In genomic region chr13:58869566-58869965, GRCh38 we compare ENCODE assay signal across 24 cellular contexts.
"Had no signal": no experiment of that assay in that cellular context is flagged by ENCODE, and none has a peak within 500 bp of the region (broad histone marks: within the 10 kb centered on the region; RNA-seq: fewer than 3 reads in every experiment).

No MANE protein-coding gene starts in this region.

- H3K4me3 ChIP-seq: ascending aorta, left ventricle myocardium inferior, sigmoid colon, smooth muscle cell, stomach, suprapubic skin, tibial nerve had no signal

- H3K4me3 Mint-ChIP-seq: activated CD4-positive, alpha-beta T cell treated with anti-CD3 and anti-CD28 coated beads, Interleukin-2, amount 10 ng/mL, durations not matched to agents 7 days and 5 days; activated CD8-positive, alpha-beta T cell treated with anti-CD3 and anti-CD28 coated beads for 36 hours; activated naive CD4-positive, alpha-beta T cell treated with anti-CD3 and anti-CD28 coated beads, Interleukin-2, amount 50 U/mL, for 24 hours; mesothelial cell of epicardium; naive thymus-derived CD8-positive, alpha-beta T cell; stimulated activated memory B cell treated with anti-CD40 and anti-IgM and Interleukin-4, amounts not matched to agents 10 μg/mL and 1 μg/mL and 100 μg/mL, for 72 hours had no signal

- H3K4me1 Mint-ChIP-seq: activated CD4-positive, alpha-beta T cell treated with anti-CD3 and anti-CD28 coated beads, Interleukin-2, amount 10 ng/mL, durations not matched to agents 7 days and 5 days; activated naive CD4-positive, alpha-beta T cell treated with anti-CD3 and anti-CD28 coated beads, Interleukin-2, amount 50 U/mL, for 24 hours; naive thymus-derived CD8-positive, alpha-beta T cell; stimulated activated memory B cell treated with anti-CD40 and anti-IgM and Interleukin-4, amounts not matched to agents 10 μg/mL and 1 μg/mL and 100 μg/mL, for 72 hours had no signal

- H3K36me3 Mint-ChIP-seq: activated naive CD4-positive, alpha-beta T cell treated with anti-CD3 and anti-CD28 coated beads, Interleukin-2, amount 50 U/mL, for 24 hours; mesothelial cell of epicardium; naive thymus-derived CD8-positive, alpha-beta T cell; stimulated activated memory B cell treated with anti-CD40 and anti-IgM and Interleukin-4, amounts not matched to agents 10 μg/mL and 1 μg/mL and 100 μg/mL, for 72 hours had no signal

- DNase-seq: activated CD4-positive, alpha-beta T cell treated with anti-CD3 and anti-CD28 coated beads, Interleukin-2, amount 10 ng/mL, durations not matched to agents 7 days and 5 days; activated CD4-positive, CD25-positive, alpha-beta regulatory T cell treated with anti-CD3 and anti-CD28 coated beads, Interleukin-2, amount 50 U/mL, for 72 hours; activated CD8-positive, alpha-beta T cell treated with anti-CD3 and anti-CD28 coated beads for 36 hours; activated gamma-delta T cell treated with Interleukin-2 at 50 U/mL for 16 hours; brain microvascular endothelial cell; central memory CD4-positive, alpha-beta T cell; dermis blood vessel endothelial cell; effector CD8-positive, alpha-beta T cell; glutamatergic neuron; hypothalamus; left ventricle myocardium inferior; naive thymus-derived CD8-positive, alpha-beta T cell; retina; sigmoid colon; stimulated activated CD4-positive, alpha-beta T cell treated with anti-CD3 and anti-CD28 coated beads, Interleukin-15, amount 100 ng/mL, for 24 hours; stomach; WERI-Rb-1 had no signal

- H3K27ac ChIP-seq: ascending aorta, brain microvascular endothelial cell, left ventricle myocardium inferior, sigmoid colon, stomach, suprapubic skin, tibial nerve, WERI-Rb-1 had no signal

- H3K4me2 ChIP-seq: smooth muscle cell had no signal

- H3K9me3 ChIP-seq: ascending aorta, sigmoid colon, suprapubic skin, tibial nerve had no signal

- H3K27me3 Mint-ChIP-seq: activated CD4-positive, alpha-beta T cell treated with anti-CD3 and anti-CD28 coated beads, Interleukin-2, amount 10 ng/mL, durations not matched to agents 7 days and 5 days; activated CD8-positive, alpha-beta T cell treated with anti-CD3 and anti-CD28 coated beads for 36 hours; activated naive CD4-positive, alpha-beta T cell treated with anti-CD3 and anti-CD28 coated beads, Interleukin-2, amount 50 U/mL, for 24 hours; naive thymus-derived CD8-positive, alpha-beta T cell; stimulated activated memory B cell treated with anti-CD40 and anti-IgM and Interleukin-4, amounts not matched to agents 10 μg/mL and 1 μg/mL and 100 μg/mL, for 72 hours had no signal

- H3K4me1 ChIP-seq: ascending aorta, left ventricle myocardium inferior, sigmoid colon, stomach, suprapubic skin, tibial nerve had no signal

- H3K27ac Mint-ChIP-seq: activated CD4-positive, alpha-beta T cell treated with anti-CD3 and anti-CD28 coated beads, Interleukin-2, amount 10 ng/mL, durations not matched to agents 7 days and 5 days; activated CD8-positive, alpha-beta T cell treated with anti-CD3 and anti-CD28 coated beads for 36 hours; activated naive CD4-positive, alpha-beta T cell treated with anti-CD3 and anti-CD28 coated beads, Interleukin-2, amount 50 U/mL, for 24 hours; mesothelial cell of epicardium; naive thymus-derived CD8-positive, alpha-beta T cell; stimulated activated memory B cell treated with anti-CD40 and anti-IgM and Interleukin-4, amounts not matched to agents 10 μg/mL and 1 μg/mL and 100 μg/mL, for 72 hours had no signal

- H3K36me3 ChIP-seq: ascending aorta, brain microvascular endothelial cell, left ventricle myocardium inferior, sigmoid colon, stomach, suprapubic skin, tibial nerve, WERI-Rb-1 had no signal

- H3K27me3 ChIP-seq: ascending aorta, brain microvascular endothelial cell, sigmoid colon, stomach, suprapubic skin, tibial nerve had no signal
